ENCODE assay signal across 2 cellular contexts in genomic region chr15:40844543-40844981, GRCh38.
TF ChIP-seq lines count a peak whose summit lies in the region.

No MANE protein-coding gene starts in this region.

TF ChIP-seq in endothelial cell of umbilical vein, 7 proteins besides CTCF, POLR2A, EP300 and RAD21:
- no peak for TF ChIP-seq JUN (IDR thresholded peaks at IDR 0.05; ENCODE audit: borderline replicate concordance, insufficient read depth, insufficient read length, low read depth)
- TF ChIP-seq EZH2 (IDR thresholded peaks at IDR 0.05; ENCODE audit: borderline replicate concordance, low read depth, low read length, severe bottlenecking), result peak; percentile 21

TF ChIP-seq in neural cell, 6 proteins besides CTCF, POLR2A, EP300 and RAD21:
- no peak for TF ChIP-seq TAF1 (IDR thresholded peaks at IDR 0.05; ENCODE audit: low read depth)
- TF ChIP-seq POLR2AphosphoS5 (IDR thresholded peaks at IDR 0.05), result no peak
- no peak for TF ChIP-seq SMC3 (conservative IDR thresholded peaks at IDR 0.05; ENCODE audit: poor library complexity)
- TF ChIP-seq EZH2 (IDR thresholded peaks at IDR 0.05; ENCODE audit: borderline replicate concordance, insufficient read depth, low read length, poor library complexity, severe bottlenecking), result peak; percentile 45
